In genomic region chr10:74176380-74177139, GRCh38 we compare ENCODE assay signal across 8 cellular contexts. TPM values are rescaled to one million over a fixed set of nuclear protein-coding genes. Genes with fewer than 3 reads are reported as not detected.
A peak's percentile ranks its signal among the peaks of the same experiment; 100 is the strongest.
DNase-seq lines count a peak whose midpoint lies in the region; ATAC-seq and TF ChIP-seq lines count a peak whose summit lies in the region.

No MANE protein-coding gene starts in this region.

- peak overlapping the region; percentile 97 for H3K27ac Mint-ChIP-seq in activated T-helper 2 cell treated with anti-CD3 and anti-CD28 coated beads, Interferon-gamma antibody, Interleukin-2, Interleukin-4, amounts not matched to agents 10 μg/mL and 5 μg/mL and 100 μg/mL, durations not matched to agents 14 hours and 24 hours and 36 hours
- H3K27ac Mint-ChIP-seq in natural killer cell: peak overlapping the region; percentile 91 to 95

- peak; percentile 92 to 99 (median 95) for ATAC-seq in natural killer cell

- no peak for TF ChIP-seq CTCF in LNCaP clone FGC (IDR thresholded peaks at IDR 0.05; ENCODE audit: control insufficient read depth, extremely low read depth, insufficient read depth)
- TF ChIP-seq CTCF in natural killer cell (IDR thresholded peaks at IDR 0.05): no peak

- no peaks in the 10 kb centered on the region for H3K27me3 Mint-ChIP-seq in activated T-helper 2 cell treated with anti-CD3 and anti-CD28 coated beads, Interferon-gamma antibody, Interleukin-2, Interleukin-4, amounts not matched to agents 10 μg/mL and 5 μg/mL and 100 μg/mL, durations not matched to agents 14 hours and 24 hours and 36 hours (ENCODE audit: low read depth)
- no peaks in the 10 kb centered on the region for H3K27me3 Mint-ChIP-seq in natural killer cell (ENCODE audit: low read depth in 2 of 2)

- intact Hi-C loops in activated T-helper 2 cell treated with anti-CD3 and anti-CD28 coated beads, Interferon-gamma antibody, Interleukin-2, Interleukin-4, amounts not matched to agents 10 μg/mL and 5 μg/mL and 100 μg/mL, durations not matched to agents 14 hours and 24 hours and 36 hours (cut with micrococcal nuclease): loop anchor here (1.0 to 5.0 kb wide), 4 partner anchors 14 to 936 kb away; partner anchors contain the start of genes ADK, KAT6B and SAMD8
- intact Hi-C loops in natural killer cell (cut with micrococcal nuclease): loop anchor here (1.0 to 5.0 kb wide), 4 partner anchors 25 to 1034 kb away; partner anchors contain the start of genes ADK, KAT6B, VDAC2 and ZSWIM8

- peak overlapping the region; percentile 90 for H3K4me3 ChIP-seq in LNCaP clone FGC (ENCODE audit: low read depth, low read length)

- H3K4me1 Mint-ChIP-seq in activated T-helper 2 cell treated with anti-CD3 and anti-CD28 coated beads, Interferon-gamma antibody, Interleukin-2, Interleukin-4, amounts not matched to agents 10 μg/mL and 5 μg/mL and 100 μg/mL, durations not matched to agents 14 hours and 24 hours and 36 hours (ENCODE audit: low read depth): peaks cover 43% of the 10 kb centered on the region
- H3K4me1 Mint-ChIP-seq in natural killer cell: peaks cover 15 to 32% of the 10 kb centered on the region in 2 donors

- peaks cover 13% of the 10 kb centered on the region for H3K36me3 Mint-ChIP-seq in activated T-helper 2 cell treated with anti-CD3 and anti-CD28 coated beads, Interferon-gamma antibody, Interleukin-2, Interleukin-4, amounts not matched to agents 10 μg/mL and 5 μg/mL and 100 μg/mL, durations not matched to agents 14 hours and 24 hours and 36 hours (ENCODE audit: low read depth)
- H3K36me3 Mint-ChIP-seq in natural killer cell: no peaks in the 10 kb centered on the region

- H3K9me3 Mint-ChIP-seq in activated T-helper 2 cell treated with anti-CD3 and anti-CD28 coated beads, Interferon-gamma antibody, Interleukin-2, Interleukin-4, amounts not matched to agents 10 μg/mL and 5 μg/mL and 100 μg/mL, durations not matched to agents 14 hours and 24 hours and 36 hours: no peaks in the 10 kb centered on the region
- H3K9me3 Mint-ChIP-seq in natural killer cell: no peaks in the 10 kb centered on the region

- peak overlapping the region; percentile 92 for H3K4me3 Mint-ChIP-seq in activated T-helper 2 cell treated with anti-CD3 and anti-CD28 coated beads, Interferon-gamma antibody, Interleukin-2, Interleukin-4, amounts not matched to agents 10 μg/mL and 5 μg/mL and 100 μg/mL, durations not matched to agents 14 hours and 24 hours and 36 hours (ENCODE audit: low read depth)
- peak overlapping the region; percentile 97 for H3K4me3 Mint-ChIP-seq in natural killer cell

- DNase-seq in EL: peak; percentile 98
- peak; percentile 97 for DNase-seq in H4 (ENCODE audit: low spot score)
- DNase-seq in LNCaP clone FGC (ENCODE audit: low read depth): peak; percentile 97
- peak; percentile 94 for DNase-seq in RPMI8226
- peak; percentile 96 for DNase-seq in activated T-helper 2 cell treated with anti-CD3 and anti-CD28 coated beads, Interferon-gamma antibody, Interleukin-2, Interleukin-4, amounts not matched to agents 10 μg/mL and 5 μg/mL and 100 μg/mL, durations not matched to agents 14 hours and 24 hours and 36 hours (ENCODE audit: low spot score)
- peak; percentile 93 for DNase-seq in fibroblast of peridontal ligament (ENCODE audit: extremely low read depth)
- DNase-seq in natural killer cell: peak; percentile 92
- peak; percentile 89 to 96 (median 94) for DNase-seq in stimulated activated naive CD4-positive, alpha-beta T cell (lab: John Stamatoyannopoulos, UW)

RNA-seq across cellular contexts. Expression of gene ADK, which starts 25.5 kb away (rescaled TPM):
- 29.2 and 33.5 TPM in 2 replicates for total RNA-seq in H4 (2014; rRNA removed; shearing (Covaris generic))
- 64.2 and 64.5 TPM in 2 replicates for total RNA-seq in activated T-helper 2 cell treated with anti-CD3 and anti-CD28 coated beads, Interferon-gamma antibody, Interleukin-2, Interleukin-4, amounts not matched to agents 10 μg/mL and 5 μg/mL and 100 μg/mL, durations not matched to agents 14 hours and 24 hours and 36 hours
- total RNA-seq in natural killer cell: 10 to 100 TPM; 13.4 to 16.1 (median 14.1) TPM

RNA-seq across cellular contexts. Expression of gene AP3M1, which starts 25.9 kb away (rescaled TPM):
- 33.4 and 42.1 TPM in 2 replicates for total RNA-seq in H4 (2014; rRNA removed; shearing (Covaris generic))
- 46.0 and 46.9 TPM in 2 replicates for total RNA-seq in activated T-helper 2 cell treated with anti-CD3 and anti-CD28 coated beads, Interferon-gamma antibody, Interleukin-2, Interleukin-4, amounts not matched to agents 10 μg/mL and 5 μg/mL and 100 μg/mL, durations not matched to agents 14 hours and 24 hours and 36 hours
- total RNA-seq in natural killer cell: 10 to 100 TPM; 40.6 to 48.8 (median 41.5) TPM

Comparison
In these comparisons a context has a peak if more than half of its experiments do, and no peak if none do; other contexts are left out.
1. Peak in every context shown above with its lines: DNase-seq, ATAC-seq and H3K4me3 ChIP-seq.